1 cellular context compared by ENCODE assay signal in genomic region chr16:87491522-87492240, GRCh38.
A peak's percentile ranks its signal among the peaks of the same experiment; 100 is the strongest.
TF ChIP-seq lines count a peak whose summit lies in the region.
"Not testable (repeated sequence)": the region's sequence is repeated elsewhere in the genome, so short reads cannot be mapped to it uniquely, and the experiment has no call there.

No MANE protein-coding gene starts in this region.

TF ChIP-seq in HepG2, 621 proteins besides CTCF, POLR2A, EP300 and RAD21 (continued from another document and continues in another):
- TF ChIP-seq ARID5B (CRISPR knock-in tag; IDR thresholded peaks at IDR 0.05), result 0 out of 2 replicates have a peak, but pooled peaks have one; percentile 41
- peak; percentile 25; the same call in 1 of the 2 replicates for TF ChIP-seq ZNF788 (CRISPR knock-in tag; IDR thresholded peaks at IDR 0.05; ENCODE audit: borderline replicate concordance)
- TF ChIP-seq STAG1 (CRISPR knock-in tag; IDR thresholded peaks at IDR 0.05), result peak; percentile 45
- TF ChIP-seq SIX4 (CRISPR knock-in tag; IDR thresholded peaks at IDR 0.05), result peak; percentile 35; the same call in 1 of the 2 replicates
- TF ChIP-seq MYC (CRISPR knock-in tag; IDR thresholded peaks at IDR 0.05; ENCODE audit: borderline replicate concordance), result peak; percentile 64; the same call in 1 of the 2 replicates
- peak; percentile 71 for TF ChIP-seq ZNF687 (CRISPR knock-in tag; IDR thresholded peaks at IDR 0.05)
- peak; percentile 16 for TF ChIP-seq IKZF4 (CRISPR knock-in tag; IDR thresholded peaks at IDR 0.05; ENCODE audit: borderline replicate concordance, low read depth, not compliant biosample characterization)
- TF ChIP-seq AGO1 (IDR thresholded peaks at IDR 0.05; ENCODE audit: low read depth, low read length, poor library complexity, severe bottlenecking), result peak; percentile 23
- TF ChIP-seq ZNF12 (CRISPR knock-in tag; IDR thresholded peaks at IDR 0.05), result 0 out of 2 replicates have a peak, but pooled peaks have one; percentile 43
- peak; percentile 73 for TF ChIP-seq PHF8 (CRISPR knock-in tag; IDR thresholded peaks at IDR 0.05)
- peak; percentile 76; the same call in 1 of the 2 replicates for TF ChIP-seq ARID4A (CRISPR knock-in tag; IDR thresholded peaks at IDR 0.05; ENCODE audit: borderline replicate concordance)
- peak; percentile 66; the same call in 1 of the 2 replicates for TF ChIP-seq NRL (CRISPR knock-in tag; IDR thresholded peaks at IDR 0.05; ENCODE audit: borderline replicate concordance)
- TF ChIP-seq ZNF431 (CRISPR knock-in tag; IDR thresholded peaks at IDR 0.05; ENCODE audit: borderline replicate concordance, low read depth), result 0 out of 2 replicates have a peak, but pooled peaks have one; percentile 44
- peak; percentile 48; the same call in 1 of the 2 replicates for TF ChIP-seq ERF (CRISPR knock-in tag; IDR thresholded peaks at IDR 0.05)
- TF ChIP-seq, protein P1, sequence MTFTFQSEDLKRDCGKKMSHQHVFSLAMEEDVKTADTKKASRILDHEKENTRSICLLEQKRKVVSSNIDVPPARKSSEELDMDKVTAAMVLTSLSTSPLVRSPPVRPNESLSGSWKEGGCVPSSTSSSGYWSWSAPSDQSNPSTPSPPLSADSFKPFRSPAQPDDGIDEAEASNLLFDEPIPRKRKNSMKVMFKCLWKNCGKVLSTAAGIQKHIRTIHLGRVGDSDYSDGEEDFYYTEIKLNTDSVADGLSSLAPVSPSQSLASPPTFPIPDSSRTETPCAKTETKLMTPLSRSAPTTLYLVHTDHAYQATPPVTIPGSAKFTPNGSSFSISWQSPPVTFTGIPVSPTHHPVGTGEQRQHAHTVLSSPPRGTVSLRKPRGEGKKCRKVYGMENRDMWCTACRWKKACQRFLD (CRISPR knock-in tag; IDR thresholded peaks at IDR 0.05; ENCODE audit: borderline replicate concordance), result 0 out of 2 replicates have a peak, but pooled peaks have one; percentile 84
- TF ChIP-seq ZBTB26 (CRISPR knock-in tag; IDR thresholded peaks at IDR 0.05; ENCODE audit: borderline replicate concordance), result 0 out of 2 replicates have a peak, but pooled peaks have one; percentile 51
- 0 out of 2 replicates have a peak, but pooled peaks have one; percentile 19 for TF ChIP-seq MEF2D (CRISPR knock-in tag; IDR thresholded peaks at IDR 0.05)
- peak; percentile 70; the same call in 1 of the 2 replicates for TF ChIP-seq ZBTB1 (CRISPR knock-in tag; IDR thresholded peaks at IDR 0.05; ENCODE audit: borderline replicate concordance)
- 0 out of 2 replicates have a peak, but pooled peaks have one; percentile 33 for TF ChIP-seq ZNF83 (CRISPR knock-in tag; IDR thresholded peaks at IDR 0.05; ENCODE audit: borderline replicate concordance)
- 0 out of 2 replicates have a peak, but pooled peaks have one; percentile 1 for TF ChIP-seq ZSCAN22 (CRISPR knock-in tag; IDR thresholded peaks at IDR 0.05)
- TF ChIP-seq, protein P2, sequence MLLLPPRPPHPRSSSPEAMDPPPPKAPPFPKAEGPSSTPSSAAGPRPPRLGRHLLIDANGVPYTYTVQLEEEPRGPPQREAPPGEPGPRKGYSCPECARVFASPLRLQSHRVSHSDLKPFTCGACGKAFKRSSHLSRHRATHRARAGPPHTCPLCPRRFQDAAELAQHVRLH (CRISPR knock-in tag; IDR thresholded peaks at IDR 0.05; ENCODE audit: borderline replicate concordance, low read depth), result peak; percentile 72; the same call in 1 of the 2 replicates
- TF ChIP-seq, protein P3, sequence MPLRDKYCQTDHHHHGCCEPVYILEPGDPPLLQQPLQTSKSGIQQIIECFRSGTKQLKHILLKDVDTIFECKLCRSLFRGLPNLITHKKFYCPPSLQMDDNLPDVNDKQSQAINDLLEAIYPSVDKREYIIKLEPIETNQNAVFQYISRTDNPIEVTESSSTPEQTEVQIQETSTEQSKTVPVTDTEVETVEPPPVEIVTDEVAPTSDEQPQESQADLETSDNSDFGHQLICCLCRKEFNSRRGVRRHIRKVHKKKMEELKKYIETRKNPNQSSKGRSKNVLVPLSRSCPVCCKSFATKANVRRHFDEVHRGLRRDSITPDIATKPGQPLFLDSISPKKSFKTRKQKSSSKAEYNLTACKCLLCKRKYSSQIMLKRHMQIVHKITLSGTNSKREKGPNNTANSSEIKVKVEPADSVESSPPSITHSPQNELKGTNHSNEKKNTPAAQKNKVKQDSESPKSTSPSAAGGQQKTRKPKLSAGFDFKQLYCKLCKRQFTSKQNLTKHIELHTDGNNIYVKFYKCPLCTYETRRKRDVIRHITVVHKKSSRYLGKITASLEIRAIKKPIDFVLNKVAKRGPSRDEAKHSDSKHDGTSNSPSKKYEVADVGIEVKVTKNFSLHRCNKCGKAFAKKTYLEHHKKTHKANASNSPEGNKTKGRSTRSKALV (CRISPR knock-in tag; IDR thresholded peaks at IDR 0.05), result peak; percentile 88
- TF ChIP-seq MTF2 (CRISPR knock-in tag; IDR thresholded peaks at IDR 0.05; ENCODE audit: borderline replicate concordance), result peak; percentile 66; the same call in 1 of the 2 replicates
- 0 out of 2 replicates have a peak, but pooled peaks have one; percentile 13 for TF ChIP-seq ETV5 (CRISPR knock-in tag; IDR thresholded peaks at IDR 0.05; ENCODE audit: borderline replicate concordance)
- TF ChIP-seq ZNF563 (CRISPR knock-in tag; IDR thresholded peaks at IDR 0.05), result peak; percentile 49; the same call in 1 of the 2 replicates
- peak; percentile 32; the same call in 1 of the 2 replicates for TF ChIP-seq FOXO1 (CRISPR knock-in tag; IDR thresholded peaks at IDR 0.05)
- TF ChIP-seq ZFX (CRISPR knock-in tag; IDR thresholded peaks at IDR 0.05; ENCODE audit: low read depth), result peak; percentile 80
- TF ChIP-seq HNF4G (IDR thresholded peaks at IDR 0.05; ENCODE audit: borderline replicate concordance, low read depth, low read length), result not testable (repeated sequence)
- 0 out of 2 replicates have a peak, but pooled peaks have one; percentile 46 for TF ChIP-seq HNF4G (CRISPR knock-in tag; IDR thresholded peaks at IDR 0.05; ENCODE audit: borderline replicate concordance, low read depth)
- TF ChIP-seq ATF5 (CRISPR knock-in tag; IDR thresholded peaks at IDR 0.05; ENCODE audit: low read depth), result 0 out of 2 replicates have a peak, but pooled peaks have one; percentile 34
- TF ChIP-seq GABPB1 (CRISPR knock-in tag; IDR thresholded peaks at IDR 0.05), result peak; percentile 71; the same call in 1 of the 2 replicates
- peak; percentile 36; the same call in 1 of the 2 replicates for TF ChIP-seq HOXA9 (CRISPR knock-in tag; IDR thresholded peaks at IDR 0.05; ENCODE audit: borderline replicate concordance)
- peak; percentile 67; the same call in 1 of the 2 replicates for TF ChIP-seq ZNF768 (CRISPR knock-in tag; IDR thresholded peaks at IDR 0.05)
- 0 out of 2 replicates have a peak, but pooled peaks have one; percentile 27 for TF ChIP-seq KDM3A (CRISPR knock-in tag; IDR thresholded peaks at IDR 0.05; ENCODE audit: low read depth)
- TF ChIP-seq KDM2A (CRISPR knock-in tag; IDR thresholded peaks at IDR 0.05; ENCODE audit: borderline replicate concordance, low read depth), result peak; percentile 85
- TF ChIP-seq, protein P4, sequence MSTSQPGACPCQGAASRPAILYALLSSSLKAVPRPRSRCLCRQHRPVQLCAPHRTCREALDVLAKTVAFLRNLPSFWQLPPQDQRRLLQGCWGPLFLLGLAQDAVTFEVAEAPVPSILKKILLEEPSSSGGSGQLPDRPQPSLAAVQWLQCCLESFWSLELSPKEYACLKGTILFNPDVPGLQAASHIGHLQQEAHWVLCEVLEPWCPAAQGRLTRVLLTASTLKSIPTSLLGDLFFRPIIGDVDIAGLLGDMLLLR (CRISPR knock-in tag; IDR thresholded peaks at IDR 0.05), result peak; percentile 66; the same call in 1 of the 2 replicates
